8 cellular contexts compared by ENCODE assay signal in genomic region chr19:3035542-3036118, GRCh38. TPM values are rescaled to one million over a fixed set of nuclear protein-coding genes. Genes with fewer than 3 reads are reported as not detected.
DNase-seq lines count a peak whose midpoint lies in the region; ATAC-seq and TF ChIP-seq lines count a peak whose summit lies in the region.

No MANE protein-coding gene starts in this region.

- DNase-seq in AG09319 (ENCODE audit: extremely low read depth, low read depth), result peak; percentile 98
- DNase-seq in NCI-H446 treated with DMSO at 0.1 percent for 48 hours (lab: John Stamatoyannopoulos, UW), result peak; percentile 100
- DNase-seq in activated CD4-positive, CD25-positive, alpha-beta regulatory T cell treated with anti-CD3 and anti-CD28 coated beads, Interleukin-2, amount 50 U/mL, for 72 hours, result peak; percentile 85
- peak; percentile 100 for DNase-seq in cerebellum (ENCODE audit: low spot score)
- DNase-seq in islet precursor cell, result peak; percentile 99
- DNase-seq in stimulated activated CD4-positive, alpha-beta T cell treated with anti-CD3 and anti-CD28 coated beads, Interleukin-12 subunit alpha, Interleukin-12 subunit beta, amount 100 ng/mL, for 4 hours, result peak; percentile 89

- no peak for TF ChIP-seq CTCF in AG09319 (IDR thresholded peaks at IDR 0.05; ENCODE audit: low read depth, low read length)

- ATAC-seq in GM19043 (IDR thresholded peaks at IDR 0.05; ENCODE audit: low read depth, unreplicated experiment), result peak; percentile 92
- ATAC-seq in HG03354 (IDR thresholded peaks at IDR 0.05; ENCODE audit: poor library complexity, severe bottlenecking, unreplicated experiment), result peak; percentile 86

RNA-seq across cellular contexts. Expression of gene TLE2, which starts 6.5 kb away (rescaled TPM):
- 17.0 TPM for total RNA-seq in cerebellum

RNA-seq across cellular contexts. Expression of gene TLE5, which starts 26.7 kb away (rescaled TPM):
- total RNA-seq in cerebellum, result 92.0 TPM

RNA-seq across cellular contexts. Expression of gene TLE6, which starts 58.3 kb away (rescaled TPM):
- total RNA-seq in cerebellum, result 0.91 TPM

RNA-seq across cellular contexts. Expression of gene GNA11, which starts 58.5 kb away (rescaled TPM):
- 37.0 TPM for total RNA-seq in cerebellum

Comparison
In these comparisons a context has a peak if more than half of its experiments do, and no peak if none do; other contexts are left out.
1. Peak in every context shown above with its lines: DNase-seq and ATAC-seq.